In genomic region chr19:5913739-5914357, GRCh38 we compare ENCODE assay signal across 10 cellular contexts. TPM values are rescaled to one million over a fixed set of nuclear protein-coding genes. Genes with fewer than 3 reads are reported as not detected.
A peak's percentile ranks its signal among the peaks of the same experiment; 100 is the strongest.
DNase-seq lines count a peak whose midpoint lies in the region; ATAC-seq and TF ChIP-seq lines count a peak whose summit lies in the region.
"Had no signal": no experiment of that assay in that cellular context is flagged by ENCODE, and none has a peak within 500 bp of the region (broad histone marks: within the 10 kb centered on the region; RNA-seq: fewer than 3 reads in every experiment).

Gene CAPS (plus strand): TSS chr19:5914254. CDS start chr19:5914407, 153 bp downstream.

- WGBS in lower leg skin, 2 donors: 69 to 71% methylated on average over 7 to 10 of the region's 10 CpGs
- WGBS in urinary bladder: 77% methylated on average over 10 of the region's 10 CpGs

- H3K36me3 Mint-ChIP-seq in activated naive CD4-positive, alpha-beta T cell treated with anti-CD3 and anti-CD28 coated beads, Interleukin-2, amount 10 ng/mL, durations not matched to agents 7 days and 5 days: peaks cover 11% of the 10 kb centered on the region

- no peak within 1 kb of the TSS for H3K27ac ChIP-seq in colonic mucosa
- peak within 1 kb of the TSS; percentile 79 for H3K27ac ChIP-seq in urinary bladder (ENCODE audit: low read depth)
- H3K27ac ChIP-seq: gastrocnemius medialis, SK-N-MC had no signal

- H3K27me3 ChIP-seq in colonic mucosa: no peaks in the 10 kb centered on the region
- H3K27me3 ChIP-seq: gastrocnemius medialis had no signal

- intact Hi-C loops in colonic mucosa (cut with DNase I): no loop called here
- intact Hi-C loops in lower leg skin (cut with DNase I; ENCODE audit: low total_unique reads): no loop called here

- H3K9ac ChIP-seq in colonic mucosa (ENCODE audit: low read depth in 2 of 2, low read length in 2 of 2): peak within 1 kb of the TSS; percentile 51 to 56

- ATAC-seq in HG02981 (IDR thresholded peaks at IDR 0.05; ENCODE audit: unreplicated experiment) (no peak), GM21576 (IDR thresholded peaks at IDR 0.05; ENCODE audit: unreplicated experiment) (no peak)
- ATAC-seq: gastrocnemius medialis had no signal

- H3K27ac Mint-ChIP-seq in activated naive CD4-positive, alpha-beta T cell treated with anti-CD3 and anti-CD28 coated beads, Interleukin-2, amount 10 ng/mL, durations not matched to agents 7 days and 5 days: peak within 1 kb of the TSS; percentile 42

- H3K4me1 Mint-ChIP-seq in activated naive CD4-positive, alpha-beta T cell treated with anti-CD3 and anti-CD28 coated beads, Interleukin-2, amount 10 ng/mL, durations not matched to agents 7 days and 5 days: no peaks in the 10 kb centered on the region

- no peak for TF ChIP-seq POLR2A in lower leg skin (IDR thresholded peaks at IDR 0.05)

- TF ChIP-seq CTCF in colonic mucosa (IDR thresholded peaks at IDR 0.05) (no peak), lower leg skin (IDR thresholded peaks at IDR 0.05) (no peak)

- no peaks in the 10 kb centered on the region for H3K9me3 Mint-ChIP-seq in activated naive CD4-positive, alpha-beta T cell treated with anti-CD3 and anti-CD28 coated beads, Interleukin-2, amount 10 ng/mL, durations not matched to agents 7 days and 5 days

- no peak for DNase-seq in activated naive CD4-positive, alpha-beta T cell treated with anti-CD3 and anti-CD28 coated beads, Interleukin-2, amount 10 ng/mL, durations not matched to agents 7 days and 5 days
- DNase-seq in activated naive CD4-positive, alpha-beta T cell treated with anti-CD3 and anti-CD28 coated beads, Interleukin-2, amount 50 U/mL, for 16 hours: no peak
- DNase-seq in colonic mucosa: peak; percentile 76
- peak in 1 of 2 donors; percentile 91 for DNase-seq in lower leg skin (ENCODE audit: low spot score in 2 of 2)
- DNase-seq in NCI-H146 (lab: John Stamatoyannopoulos, UW): no peak

- peak within 1 kb of the TSS; percentile 15 for H3K4me3 ChIP-seq in colonic mucosa
- H3K4me3 ChIP-seq in lower leg skin (ENCODE audit: low read depth, poor library complexity, severe bottlenecking): no peak within 1 kb of the TSS
- H3K4me3 ChIP-seq in urinary bladder (ENCODE audit: low read depth, low read length): peak within 1 kb of the TSS; percentile 11
- H3K4me3 ChIP-seq: gastrocnemius medialis, SK-N-MC had no signal

- no peaks in the 10 kb centered on the region for H3K9me3 ChIP-seq in colonic mucosa
- H3K9me3 ChIP-seq: gastrocnemius medialis had no signal

- H3K4me1 ChIP-seq in colonic mucosa: peaks cover 16% of the 10 kb centered on the region
- H3K4me1 ChIP-seq in urinary bladder (ENCODE audit: insufficient read depth): no peaks in the 10 kb centered on the region
- H3K4me1 ChIP-seq: gastrocnemius medialis had no signal

- CTCF ChIA-PET in activated naive CD4-positive, alpha-beta T cell treated with anti-CD3 and anti-CD28 coated beads, Interleukin-2, amount 10 ng/mL, durations not matched to agents 7 days and 5 days (lab: Charles Lee): no interaction called here

- H3K27me3 Mint-ChIP-seq in activated naive CD4-positive, alpha-beta T cell treated with anti-CD3 and anti-CD28 coated beads, Interleukin-2, amount 10 ng/mL, durations not matched to agents 7 days and 5 days: no peaks in the 10 kb centered on the region

- no peak within 1 kb of the TSS for H3K4me3 Mint-ChIP-seq in activated naive CD4-positive, alpha-beta T cell treated with anti-CD3 and anti-CD28 coated beads, Interleukin-2, amount 10 ng/mL, durations not matched to agents 7 days and 5 days

- H3K36me3 ChIP-seq in colonic mucosa: peaks cover 23% of the 10 kb centered on the region
- peaks cover 6% of the 10 kb centered on the region for H3K36me3 ChIP-seq in urinary bladder (ENCODE audit: insufficient read depth)

RNA-seq across cellular contexts. Expression of gene CAPS, which starts in this region (rescaled TPM):
- total RNA-seq in colonic mucosa (10 to 100 TPM in 1 of 2 donors, 1 to 10 TPM in 1; 9.3 to 15.0 TPM), lower leg skin (10 to 100 TPM in 3 of 4 donors, 1 to 10 TPM in 1; 3.5 to 14.5 (median 11.5) TPM), urinary bladder (26.5 TPM)
- polyA plus RNA-seq in urinary bladder: 41.9 TPM
